Comparison of ENCODE assay signal across 8 cellular contexts in genomic region chr14:38256358-38256840, GRCh38. TPM values are rescaled to one million over a fixed set of nuclear protein-coding genes. Genes with fewer than 3 reads are reported as not detected.
A peak's percentile ranks its signal among the peaks of the same experiment; 100 is the strongest.
DNase-seq lines count a peak whose midpoint lies in the region; ATAC-seq and TF ChIP-seq lines count a peak whose summit lies in the region.

No MANE protein-coding gene starts in this region.

- H3K27me3 ChIP-seq in breast epithelium = peaks cover 5 to 21% of the 10 kb centered on the region in 2 donors
- peaks cover 8% of the 10 kb centered on the region for H3K27me3 ChIP-seq in smooth muscle cell (ENCODE audit: low read depth)

- no peaks in the 10 kb centered on the region for H3K4me1 ChIP-seq in breast epithelium
- no peaks in the 10 kb centered on the region for H3K4me1 ChIP-seq in smooth muscle cell (ENCODE audit: low read depth)

- H3K27ac ChIP-seq in breast epithelium = peak overlapping the region; percentile 46 to 83
- peak overlapping the region; percentile 72 for H3K27ac ChIP-seq in smooth muscle cell (ENCODE audit: low read depth)

- no TSS peak for BruUV-seq in Calu3 (replicated peaks; lab: Mats Ljungman, UMichigan)

- ATAC-seq in HG02759 (IDR thresholded peaks at IDR 0.05; ENCODE audit: unreplicated experiment) = peak; percentile 25

- H3K4me1 Mint-ChIP-seq in immature natural killer cell = peaks cover 10 to 16% of the 10 kb centered on the region in 2 donors
- no peaks in the 10 kb centered on the region for H3K4me1 Mint-ChIP-seq in Calu3 (ENCODE audit: low read depth, unreplicated experiment)

- H4K20me1 ChIP-seq in smooth muscle cell (ENCODE audit: low read depth) = no peaks in the 10 kb centered on the region

- TF ChIP-seq CTCF in breast epithelium (IDR thresholded peaks at IDR 0.05) (no peak), smooth muscle cell (IDR thresholded peaks at IDR 0.05; ENCODE audit: borderline replicate concordance, insufficient read depth, poor library complexity, severe bottlenecking) (peak; percentile 4), Calu3 (IDR thresholded peaks at IDR 0.05; ENCODE audit: unreplicated experiment) (no peak)

- H3K79me2 ChIP-seq in smooth muscle cell (ENCODE audit: low read depth) = no peaks in the 10 kb centered on the region

- H3K27ac Mint-ChIP-seq in immature natural killer cell (no peak overlapping the region), Calu3 (ENCODE audit: unreplicated experiment) (no peak overlapping the region)

- CTCF ChIA-PET in Calu3 (lab: Charles Lee) = no interaction called here

- H3K36me3 ChIP-seq in breast epithelium (no peaks in the 10 kb centered on the region), smooth muscle cell (ENCODE audit: low read depth) (no peaks in the 10 kb centered on the region)

- H3K27me3 Mint-ChIP-seq in immature natural killer cell (ENCODE audit: low read depth in 3 of 3) (peaks cover 7 to 22% (median 9%) of the 10 kb centered on the region in 3 donors), Calu3 (ENCODE audit: unreplicated experiment) (no peaks in the 10 kb centered on the region)

- H3K9me3 Mint-ChIP-seq in immature natural killer cell (peaks cover 0 to 14% (median 0%) of the 10 kb centered on the region in 6 donors), Calu3 (ENCODE audit: low read depth, unreplicated experiment) (no peaks in the 10 kb centered on the region)

- H3K9ac ChIP-seq in smooth muscle cell (ENCODE audit: low read depth) = peak overlapping the region; percentile 32

- H3K9me3 ChIP-seq in breast epithelium (peaks cover 0 to 4% of the 10 kb centered on the region in 2 donors), smooth muscle cell (replicated peaks; ENCODE audit: low read depth) (no peaks in the 10 kb centered on the region)

- H3K4me2 ChIP-seq in smooth muscle cell = peak overlapping the region; percentile 86

- H3F3A ChIP-seq in smooth muscle cell (ENCODE audit: low read depth) = peaks cover 5% of the 10 kb centered on the region

- H3K4me3 Mint-ChIP-seq in immature natural killer cell (peak overlapping the region; percentile 52 to 80 (median 69)), Calu3 (ENCODE audit: low read depth, unreplicated experiment) (no peak overlapping the region)

- no peak for TF ChIP-seq POLR2A in breast epithelium (IDR thresholded peaks at IDR 0.05)

- peak overlapping the region; percentile 84 for H2AFZ ChIP-seq in smooth muscle cell (ENCODE audit: low read depth)

- 49% methylated on average over 13 of the region's 13 CpGs for WGBS in smooth muscle cell (ENCODE audit: low lambda C conversion rate)

- no peak for DNase-seq in breast epithelium (ENCODE audit: low spot score in 2 of 2)
- DNase-seq in immature natural killer cell = peak in 1 of 3 donors; percentile 1
- DNase-seq in smooth muscle cell (lab: John Stamatoyannopoulos, UW; ENCODE audit: unreplicated experiment) = no peak
- no peak for DNase-seq in medulla oblongata (ENCODE audit: extremely low spot score)
- no peak for DNase-seq in SW480 (ENCODE audit: low spot score)
- no peak for DNase-seq in NCI-H1048 (lab: John Stamatoyannopoulos, UW)
- no peak for DNase-seq in Calu3

- peak overlapping the region in 2 of 3 donors; percentile 45 to 64 for H3K4me3 ChIP-seq in breast epithelium
- peak overlapping the region; percentile 49 for H3K4me3 ChIP-seq in smooth muscle cell

- intact Hi-C loops in breast epithelium (cut with DNase I; ENCODE audit: low total_unique reads) (loop anchor here (5.0 kb wide), 1 partner anchor 409 kb away; no protein-coding TSS in a partner anchor), Calu3 (cut with micrococcal nuclease; ENCODE audit: unreplicated experiment) (no loop called here)

- peaks cover 0 to 3% (median 0%) of the 10 kb centered on the region in 3 donors for H3K36me3 Mint-ChIP-seq in immature natural killer cell
- H3K36me3 Mint-ChIP-seq in Calu3 (ENCODE audit: insufficient read depth, unreplicated experiment) = no peaks in the 10 kb centered on the region

RNA-seq across cellular contexts. Expression of gene CLEC14A, which starts 0.5 kb away (rescaled TPM):
- total RNA-seq in breast epithelium = 10 to 100 TPM; 11.9 to 25.6 (median 24.8) TPM
- not detected for polyA plus RNA-seq in immature natural killer cell
- 12.0 and 13.0 TPM in 2 replicates for total RNA-seq in smooth muscle cell
- 15.6 and 23.8 TPM in 2 replicates for polyA plus RNA-seq in smooth muscle cell
- total RNA-seq in Calu3 (2022) = not detected in 2 replicates

RNA-seq across cellular contexts. Expression of gene SSTR1, which starts 48.7 kb away (rescaled TPM):
- under 1 TPM; 0.16 to 0.33 (median 0.29) TPM for total RNA-seq in breast epithelium
- not detected for polyA plus RNA-seq in immature natural killer cell
- total RNA-seq in smooth muscle cell = 11.3 and 11.5 TPM in 2 replicates
- polyA plus RNA-seq in smooth muscle cell = 12.3 and 12.6 TPM in 2 replicates
- total RNA-seq in Calu3 (2022) = 0.24 TPM in 2 replicates

Comparison
In these comparisons a context has a peak if more than half of its experiments do, and no peak if none do; other contexts are left out.
1. RNA of gene CLEC14A, which starts 0.5 kb away (total RNA-seq): 11.9 to 25.6 TPM in breast epithelium and 12.0 to 13.0 TPM in smooth muscle cell; not detected in Calu3; every median in the first group is over 10 times any median in the second.